Comparison of ENCODE assay signal across 1 cellular context in the genomic region with DNA sequence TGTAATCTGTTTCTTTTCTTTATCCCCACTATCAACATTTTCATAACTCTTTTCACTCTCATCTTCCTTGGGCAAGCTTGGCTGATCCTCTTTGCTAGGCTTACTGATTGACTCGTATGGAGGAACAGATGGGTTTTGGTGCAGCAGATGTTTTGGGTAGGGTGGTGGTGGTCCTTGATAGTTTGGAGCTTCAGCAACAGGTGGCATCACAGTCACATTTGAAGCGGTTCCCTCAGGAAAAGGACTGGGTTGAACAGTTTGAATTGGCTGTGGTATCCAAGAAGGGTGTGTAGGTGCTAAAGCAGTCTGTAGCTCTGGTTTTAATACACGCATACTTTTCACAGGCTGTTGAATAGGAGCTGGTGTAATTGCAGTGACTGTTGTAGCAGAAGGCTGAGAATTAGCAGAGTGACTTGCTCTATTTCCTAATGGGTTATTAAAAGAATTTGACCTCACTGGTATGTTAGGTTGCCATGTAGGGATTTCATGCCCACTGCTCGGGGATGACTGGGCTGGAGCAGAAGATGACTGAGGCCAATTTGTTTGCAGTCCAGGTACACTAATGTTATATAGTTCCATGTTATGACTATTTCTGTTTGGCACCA.
A peak's percentile ranks its signal among the peaks of the same experiment; 100 is the strongest.
TF ChIP-seq lines count a peak whose summit lies in the region.

No MANE protein-coding gene starts in this region.

TF ChIP-seq in HepG2, 621 proteins besides CTCF, POLR2A, EP300 and RAD21:
- no peak for TF ChIP-seq ZSCAN30 (CRISPR knock-in tag; IDR thresholded peaks at IDR 0.05)
- TF ChIP-seq, protein P1, sequence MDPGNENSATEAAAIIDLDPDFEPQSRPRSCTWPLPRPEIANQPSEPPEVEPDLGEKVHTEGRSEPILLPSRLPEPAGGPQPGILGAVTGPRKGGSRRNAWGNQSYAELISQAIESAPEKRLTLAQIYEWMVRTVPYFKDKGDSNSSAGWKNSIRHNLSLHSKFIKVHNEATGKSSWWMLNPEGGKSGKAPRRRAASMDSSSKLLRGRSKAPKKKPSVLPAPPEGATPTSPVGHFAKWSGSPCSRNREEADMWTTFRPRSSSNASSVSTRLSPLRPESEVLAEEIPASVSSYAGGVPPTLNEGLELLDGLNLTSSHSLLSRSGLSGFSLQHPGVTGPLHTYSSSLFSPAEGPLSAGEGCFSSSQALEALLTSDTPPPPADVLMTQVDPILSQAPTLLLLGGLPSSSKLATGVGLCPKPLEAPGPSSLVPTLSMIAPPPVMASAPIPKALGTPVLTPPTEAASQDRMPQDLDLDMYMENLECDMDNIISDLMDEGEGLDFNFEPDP (CRISPR knock-in tag; conservative IDR thresholded peaks at IDR 0.05) = 0 out of 2 replicates have a peak, but pooled peaks have one; percentile 11
TF ChIP-seq in HepG2: peak in this region for 1.
